In the genomic region with DNA sequence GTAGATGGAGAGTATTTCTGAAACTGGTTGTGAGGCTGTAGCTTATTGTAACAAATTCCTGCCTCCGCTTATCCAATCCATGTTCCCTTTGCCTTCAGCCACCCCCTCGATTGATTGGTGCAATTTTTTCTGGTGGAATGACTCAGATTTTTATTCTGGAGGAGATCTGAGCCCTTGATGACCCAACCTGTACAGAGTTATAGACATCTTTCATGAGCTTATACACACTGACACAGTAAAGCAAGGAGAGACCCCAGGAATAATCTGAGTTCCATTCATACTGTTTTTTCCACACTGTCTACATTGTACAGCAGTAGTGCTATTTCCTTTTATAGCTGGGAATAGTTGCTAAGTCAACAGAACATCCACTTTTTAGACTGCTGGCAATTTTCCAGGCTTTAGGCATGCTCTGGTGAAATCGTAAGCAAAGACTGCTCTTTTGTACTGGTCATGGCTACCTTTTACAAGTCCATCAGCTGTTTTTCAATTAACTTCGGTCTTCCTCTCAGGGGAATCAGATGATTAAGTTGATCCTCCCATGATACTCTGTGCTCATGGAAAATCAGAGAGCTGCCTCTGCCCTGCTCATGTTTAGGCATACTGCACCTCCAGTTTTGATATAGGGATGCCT, we compare ENCODE assay signal across 15 cellular contexts.
DNase-seq lines count a peak whose midpoint lies in the region; FAIRE-seq and TF ChIP-seq lines count a peak whose summit lies in the region.
"Had no signal": no experiment of that assay in that cellular context is flagged by ENCODE, and none has a peak within 500 bp of the region (broad histone marks: within the 10 kb centered on the region; RNA-seq: fewer than 3 reads in every experiment).

No MANE protein-coding gene starts in this region.

- H3K4me3 ChIP-seq in HEK293 (ENCODE audit: low read depth, low read length), result no peak overlapping the region
- H3K4me3 ChIP-seq in fibroblast of mammary gland (ENCODE audit: control insufficient read depth, low read depth, low read length), result no peak overlapping the region
- H3K4me3 ChIP-seq: tibial nerve had no signal

- H3K27ac ChIP-seq in HEK293 (ENCODE audit: extremely low read depth, low read depth, low read length), result no peak overlapping the region
- H3K27ac ChIP-seq: C4-2B, tibial nerve had no signal

- no peaks in the 10 kb centered on the region for H3K9me3 ChIP-seq in HEK293 (ENCODE audit: control insufficient read depth, insufficient read depth, low read depth, low read length)
- H3K9me3 ChIP-seq: tibial nerve had no signal

- CTCF ChIA-PET in HEK293 (lab: Yijun Ruan, JAX), result interaction anchor here (1.1 to 16.2 kb wide), 3 partner anchors 12 to 164 kb away, joined by 3 to 319 read pairs (median 10); no protein-coding TSS in a partner anchor

- DNase-seq in NCI-H748 treated with DMSO at 0.1 percent for 48 hours (lab: John Stamatoyannopoulos, UW) (peak; percentile 6), fibroblast of mammary gland (ENCODE audit: low read depth) (peak; percentile 38), pons (ENCODE audit: low spot score) (peak; percentile 58), retina (no peak), D721Med (ENCODE audit: insufficient read length, low spot score) (no peak)
- DNase-seq in NK-92 treated with Interleukin-12 subunit alpha and Interleukin-12 subunit beta, amount 100 ng/mL, for 24 hours (lab: John Stamatoyannopoulos, UW), result no peak
- DNase-seq: activated CD4-positive, alpha-beta T cell treated with anti-CD3 and anti-CD28 coated beads for 4 hours; activated naive CD8-positive, alpha-beta T cell treated with anti-CD3 and anti-CD28 coated beads, Interleukin-2, amount 10 ng/mL, durations not matched to agents 7 days and 5 days; cerebellar nuclear complex; GF-D8; hypothalamus; stimulated activated CD4-positive, alpha-beta T cell treated with anti-CD3 and anti-CD28 coated beads, Interleukin-2, amount 100 ng/mL, for 48 hours had no signal

- FAIRE-seq in D721Med (lab: Jason Lieb, UNC), result no peak

- POLR2A ChIA-PET in HEK293 (lab: Yijun Ruan, JAX), result interaction anchor here (0.6 to 1.3 kb wide), 3 partner anchors 9 to 325 kb away, joined by 3 to 5 read pairs (median 4); a partner anchor contains a TSS

- TF ChIP-seq CTCF in HEK293 (tag by site-specific recombination; IDR thresholded peaks at IDR 0.05) (no peak), fibroblast of mammary gland (conservative IDR thresholded peaks at IDR 0.05; ENCODE audit: control insufficient read depth, insufficient read depth, low read depth, low read length) (no peak), D721Med (IDR thresholded peaks at IDR 0.05; ENCODE audit: insufficient read depth, missing control alignments) (no peak)

- no peaks in the 10 kb centered on the region for H3K36me3 ChIP-seq in HEK293 (ENCODE audit: control insufficient read depth in 2 of 2, insufficient read depth in 1 of 2, low read length in 2 of 2)
- H3K36me3 ChIP-seq: tibial nerve had no signal

- H3K4me1 ChIP-seq in HEK293 (ENCODE audit: control insufficient read depth, insufficient read depth, low read length), result peaks cover 9% of the 10 kb centered on the region
- H3K4me1 ChIP-seq: tibial nerve had no signal

TF ChIP-seq in HEK293, 187 proteins besides CTCF, POLR2A, EP300 and RAD21 (continues in another document):
- TF ChIP-seq ZBTB17 (tag by site-specific recombination; IDR thresholded peaks at IDR 0.05) (peak; percentile 72), ZNF146 (tag by site-specific recombination; IDR thresholded peaks at IDR 0.05) (no peak), ZNF664 (tag by site-specific recombination; IDR thresholded peaks at IDR 0.05) (no peak), ZNF837 (tag by site-specific recombination; IDR thresholded peaks at IDR 0.05) (no peak), ZNF658 (tag by site-specific recombination; IDR thresholded peaks at IDR 0.05) (no peak), ZNF660 (tag by site-specific recombination; IDR thresholded peaks at IDR 0.05) (peak; percentile 100), ZEB2 (tag by site-specific recombination; IDR thresholded peaks at IDR 0.05) (no peak), ZSCAN16 (tag by site-specific recombination; IDR thresholded peaks at IDR 0.05) (no peak), REPIN1 (tag by site-specific recombination; IDR thresholded peaks at IDR 0.05; ENCODE audit: low read depth) (no peak), ZNF214 (tag by site-specific recombination; IDR thresholded peaks at IDR 0.05; ENCODE audit: borderline replicate concordance) (no peak), ZNF350 (tag by site-specific recombination; IDR thresholded peaks at IDR 0.05) (peak; percentile 37; the same call in 1 of the 2 replicates), ZNF169 (tag by site-specific recombination; IDR thresholded peaks at IDR 0.05) (no peak), TRIM28 (IDR thresholded peaks at IDR 0.05; ENCODE audit: borderline replicate concordance, low read length) (peak; percentile 98), ZNF138 (tag by site-specific recombination; IDR thresholded peaks at IDR 0.05; ENCODE audit: borderline replicate concordance) (no peak), SETDB1 (IDR thresholded peaks at IDR 0.05; ENCODE audit: insufficient read length, low read length) (peak; percentile 58)
- TF ChIP-seq, protein P1, sequence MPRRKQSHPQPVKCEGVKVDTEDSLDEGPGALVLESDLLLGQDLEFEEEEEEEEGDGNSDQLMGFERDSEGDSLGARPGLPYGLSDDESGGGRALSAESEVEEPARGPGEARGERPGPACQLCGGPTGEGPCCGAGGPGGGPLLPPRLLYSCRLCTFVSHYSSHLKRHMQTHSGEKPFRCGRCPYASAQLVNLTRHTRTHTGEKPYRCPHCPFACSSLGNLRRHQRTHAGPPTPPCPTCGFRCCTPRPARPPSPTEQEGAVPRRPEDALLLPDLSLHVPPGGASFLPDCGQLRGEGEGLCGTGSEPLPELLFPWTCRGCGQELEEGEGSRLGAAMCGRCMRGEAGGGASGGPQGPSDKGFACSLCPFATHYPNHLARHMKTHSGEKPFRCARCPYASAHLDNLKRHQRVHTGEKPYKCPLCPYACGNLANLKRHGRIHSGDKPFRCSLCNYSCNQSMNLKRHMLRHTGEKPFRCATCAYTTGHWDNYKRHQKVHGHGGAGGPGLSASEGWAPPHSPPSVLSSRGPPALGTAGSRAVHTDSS (tag by site-specific recombination; IDR thresholded peaks at IDR 0.05), result peak; percentile 52; the same call in 1 of the 2 replicates
- TF ChIP-seq, protein P2, sequence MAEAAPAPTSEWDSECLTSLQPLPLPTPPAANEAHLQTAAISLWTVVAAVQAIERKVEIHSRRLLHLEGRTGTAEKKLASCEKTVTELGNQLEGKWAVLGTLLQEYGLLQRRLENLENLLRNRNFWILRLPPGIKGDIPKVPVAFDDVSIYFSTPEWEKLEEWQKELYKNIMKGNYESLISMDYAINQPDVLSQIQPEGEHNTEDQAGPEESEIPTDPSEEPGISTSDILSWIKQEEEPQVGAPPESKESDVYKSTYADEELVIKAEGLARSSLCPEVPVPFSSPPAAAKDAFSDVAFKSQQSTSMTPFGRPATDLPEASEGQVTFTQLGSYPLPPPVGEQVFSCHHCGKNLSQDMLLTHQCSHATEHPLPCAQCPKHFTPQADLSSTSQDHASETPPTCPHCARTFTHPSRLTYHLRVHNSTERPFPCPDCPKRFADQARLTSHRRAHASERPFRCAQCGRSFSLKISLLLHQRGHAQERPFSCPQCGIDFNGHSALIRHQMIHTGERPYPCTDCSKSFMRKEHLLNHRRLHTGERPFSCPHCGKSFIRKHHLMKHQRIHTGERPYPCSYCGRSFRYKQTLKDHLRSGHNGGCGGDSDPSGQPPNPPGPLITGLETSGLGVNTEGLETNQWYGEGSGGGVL (tag by site-specific recombination; IDR thresholded peaks at IDR 0.05), result no peak
- TF ChIP-seq, protein P3, sequence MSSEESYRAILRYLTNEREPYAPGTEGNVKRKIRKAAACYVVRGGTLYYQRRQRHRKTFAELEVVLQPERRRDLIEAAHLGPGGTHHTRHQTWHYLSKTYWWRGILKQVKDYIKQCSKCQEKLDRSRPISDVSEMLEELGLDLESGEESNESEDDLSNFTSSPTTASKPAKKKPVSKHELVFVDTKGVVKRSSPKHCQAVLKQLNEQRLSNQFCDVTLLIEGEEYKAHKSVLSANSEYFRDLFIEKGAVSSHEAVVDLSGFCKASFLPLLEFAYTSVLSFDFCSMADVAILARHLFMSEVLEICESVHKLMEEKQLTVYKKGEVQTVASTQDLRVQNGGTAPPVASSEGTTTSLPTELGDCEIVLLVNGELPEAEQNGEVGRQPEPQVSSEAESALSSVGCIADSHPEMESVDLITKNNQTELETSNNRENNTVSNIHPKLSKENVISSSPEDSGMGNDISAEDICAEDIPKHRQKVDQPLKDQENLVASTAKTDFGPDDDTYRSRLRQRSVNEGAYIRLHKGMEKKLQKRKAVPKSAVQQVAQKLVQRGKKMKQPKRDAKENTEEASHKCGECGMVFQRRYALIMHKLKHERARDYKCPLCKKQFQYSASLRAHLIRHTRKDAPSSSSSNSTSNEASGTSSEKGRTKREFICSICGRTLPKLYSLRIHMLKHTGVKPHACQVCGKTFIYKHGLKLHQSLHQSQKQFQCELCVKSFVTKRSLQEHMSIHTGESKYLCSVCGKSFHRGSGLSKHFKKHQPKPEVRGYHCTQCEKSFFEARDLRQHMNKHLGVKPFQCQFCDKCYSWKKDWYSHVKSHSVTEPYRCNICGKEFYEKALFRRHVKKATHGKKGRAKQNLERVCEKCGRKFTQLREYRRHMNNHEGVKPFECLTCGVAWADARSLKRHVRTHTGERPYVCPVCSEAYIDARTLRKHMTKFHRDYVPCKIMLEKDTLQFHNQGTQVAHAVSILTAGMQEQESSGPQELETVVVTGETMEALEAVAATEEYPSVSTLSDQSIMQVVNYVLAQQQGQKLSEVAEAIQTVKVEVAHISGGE (tag by site-specific recombination; conservative IDR thresholded peaks at IDR 0.05; ENCODE audit: low read depth), result no peak
- TF ChIP-seq, protein P4, sequence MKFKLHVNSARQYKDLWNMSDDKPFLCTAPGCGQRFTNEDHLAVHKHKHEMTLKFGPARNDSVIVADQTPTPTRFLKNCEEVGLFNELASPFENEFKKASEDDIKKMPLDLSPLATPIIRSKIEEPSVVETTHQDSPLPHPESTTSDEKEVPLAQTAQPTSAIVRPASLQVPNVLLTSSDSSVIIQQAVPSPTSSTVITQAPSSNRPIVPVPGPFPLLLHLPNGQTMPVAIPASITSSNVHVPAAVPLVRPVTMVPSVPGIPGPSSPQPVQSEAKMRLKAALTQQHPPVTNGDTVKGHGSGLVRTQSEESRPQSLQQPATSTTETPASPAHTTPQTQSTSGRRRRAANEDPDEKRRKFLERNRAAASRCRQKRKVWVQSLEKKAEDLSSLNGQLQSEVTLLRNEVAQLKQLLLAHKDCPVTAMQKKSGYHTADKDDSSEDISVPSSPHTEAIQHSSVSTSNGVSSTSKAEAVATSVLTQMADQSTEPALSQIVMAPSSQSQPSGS (tag by site-specific recombination; IDR thresholded peaks at IDR 0.05; ENCODE audit: low read depth), result no peak

Comparison
In these comparisons a context has a peak if more than half of its experiments do, and no peak if none do; other contexts are left out.
1. DNase-seq: peak in NCI-H748 treated with DMSO at 0.1 percent for 48 hours (single experiment), fibroblast of mammary gland (single experiment) and pons (single experiment); none in NK-92 treated with Interleukin-12 subunit alpha and Interleukin-12 subunit beta, amount 100 ng/mL, for 24 hours (single experiment), retina (single experiment) and D721Med (single experiment).